15 cellular contexts compared by ENCODE assay signal in genomic region chr19:1837222-1837565, GRCh38. TPM values are rescaled to one million over a fixed set of nuclear protein-coding genes. Genes with fewer than 3 reads are reported as not detected.
DNase-seq lines count a peak whose midpoint lies in the region; ATAC-seq and TF ChIP-seq lines count a peak whose summit lies in the region.
"Had no signal": no experiment of that assay in that cellular context is flagged by ENCODE, and none has a peak within 500 bp of the region (broad histone marks: within the 10 kb centered on the region; RNA-seq: fewer than 3 reads in every experiment).

No MANE protein-coding gene starts in this region.

- peaks cover 7% of the 10 kb centered on the region for H3K36me3 ChIP-seq in HUES6 (ENCODE audit: control insufficient read depth, insufficient read depth, low read length)
- H3K36me3 ChIP-seq in colonic mucosa = no peaks in the 10 kb centered on the region
- H3K36me3 ChIP-seq in trophoblast cell (ENCODE audit: control insufficient read depth in 1 of 2, insufficient read depth in 2 of 2, low read length in 2 of 2) = peaks cover 25 to 27% of the 10 kb centered on the region in 2 experiments

- peak overlapping the region; percentile 43 for H3K18ac ChIP-seq in trophoblast cell (ENCODE audit: low read length)

- peak; percentile 7 for ATAC-seq in activated naive CD8-positive, alpha-beta T cell treated with anti-CD3 and anti-CD28 coated beads, Interleukin-2, amount 10 ng/mL, durations not matched to agents 7 days and 5 days (ENCODE audit: low read depth)
- ATAC-seq in left colon (no peak), GM18907 (IDR thresholded peaks at IDR 0.05; ENCODE audit: unreplicated experiment) (no peak)

- peak overlapping the region; percentile 52 for H3K4ac ChIP-seq in trophoblast cell (ENCODE audit: low read depth, low read length)

- H3K27ac Mint-ChIP-seq in activated naive CD8-positive, alpha-beta T cell treated with anti-CD3 and anti-CD28 coated beads, Interleukin-2, amount 10 ng/mL, durations not matched to agents 7 days and 5 days = no peak overlapping the region
- H3K27ac Mint-ChIP-seq in activated naive CD8-positive, alpha-beta T cell treated with anti-CD3 and anti-CD28 coated beads for 36 hours = no peak overlapping the region

- no peak overlapping the region for H2BK120ac ChIP-seq in trophoblast cell (ENCODE audit: insufficient read depth, low read length, poor library complexity)

- no peaks in the 10 kb centered on the region for H3K27me3 Mint-ChIP-seq in activated naive CD8-positive, alpha-beta T cell treated with anti-CD3 and anti-CD28 coated beads, Interleukin-2, amount 10 ng/mL, durations not matched to agents 7 days and 5 days
- no peaks in the 10 kb centered on the region for H3K27me3 Mint-ChIP-seq in activated naive CD8-positive, alpha-beta T cell treated with anti-CD3 and anti-CD28 coated beads for 36 hours

- H3K79me2 ChIP-seq in trophoblast cell (ENCODE audit: control insufficient read depth, insufficient read depth, low read length, poor library complexity) = peaks cover 9% of the 10 kb centered on the region

- intact Hi-C loops in colonic mucosa (cut with DNase I) = no loop called here
- intact Hi-C loops in left colon (cut with DNase I, micrococcal nuclease) = no loop called here

- H2AFZ ChIP-seq in trophoblast cell (ENCODE audit: insufficient read depth, low read length, poor library complexity) = no peak overlapping the region
- H2AFZ ChIP-seq: PC-9 had no signal

- peaks cover 7% of the 10 kb centered on the region for H3K79me1 ChIP-seq in trophoblast cell (ENCODE audit: low read length)

- TF ChIP-seq CTCF in colonic mucosa (IDR thresholded peaks at IDR 0.05) = no peak

- no peak overlapping the region for H3K14ac ChIP-seq in trophoblast cell (ENCODE audit: low read length)

- H3K36me3 Mint-ChIP-seq in activated naive CD8-positive, alpha-beta T cell treated with anti-CD3 and anti-CD28 coated beads, Interleukin-2, amount 10 ng/mL, durations not matched to agents 7 days and 5 days = no peaks in the 10 kb centered on the region
- peaks cover 2% of the 10 kb centered on the region for H3K36me3 Mint-ChIP-seq in activated naive CD8-positive, alpha-beta T cell treated with anti-CD3 and anti-CD28 coated beads for 36 hours

- DNase-seq in activated naive CD8-positive, alpha-beta T cell treated with anti-CD3 and anti-CD28 coated beads, Interleukin-2, amount 10 ng/mL, durations not matched to agents 7 days and 5 days = no peak
- no peak for DNase-seq in activated naive CD8-positive, alpha-beta T cell treated with anti-CD3 and anti-CD28 coated beads for 36 hours
- DNase-seq in colonic mucosa = no peak
- peak; percentile 92 to 94 for DNase-seq in trophoblast cell
- no peak for DNase-seq in stimulated activated CD8-positive, alpha-beta memory T cell treated with anti-CD3 and anti-CD28 coated beads, Interleukin-4, amount 100 ng/mL, for 48 hours
- no peak for DNase-seq in left colon
- DNase-seq: HCEC 1CT, NCI-H1048, NCI-H146, NCI-H2081 treated with DMSO at 0.1 percent for 48 hours, NCI-H510A treated with DMSO at 0.1 percent for 48 hours had no signal

- no peak overlapping the region for H2BK12ac ChIP-seq in trophoblast cell (ENCODE audit: low read length)

- H3K27ac ChIP-seq in HUES6 (ENCODE audit: low read depth, low read length) (no peak overlapping the region), colonic mucosa (peak overlapping the region; percentile 84), trophoblast cell (ENCODE audit: low read depth, low read length) (peak overlapping the region; percentile 2)
- H3K27ac ChIP-seq: C4-2B, PC-9 had no signal

- no peak overlapping the region for H3K4me2 ChIP-seq in trophoblast cell (ENCODE audit: low read length)
- H3K4me2 ChIP-seq: PC-9 had no signal

- H3K4me3 ChIP-seq in HUES6 (ENCODE audit: low read depth, low read length) = no peak overlapping the region
- no peak overlapping the region for H3K4me3 ChIP-seq in colonic mucosa
- H3K4me3 ChIP-seq in trophoblast cell (ENCODE audit: low read depth, low read length) = no peak overlapping the region
- H3K4me3 ChIP-seq: PC-9 had no signal

- H3K9me3 Mint-ChIP-seq in activated naive CD8-positive, alpha-beta T cell treated with anti-CD3 and anti-CD28 coated beads, Interleukin-2, amount 10 ng/mL, durations not matched to agents 7 days and 5 days = no peaks in the 10 kb centered on the region
- no peaks in the 10 kb centered on the region for H3K9me3 Mint-ChIP-seq in activated naive CD8-positive, alpha-beta T cell treated with anti-CD3 and anti-CD28 coated beads for 36 hours

- no peak overlapping the region for H4K12ac ChIP-seq in trophoblast cell (ENCODE audit: low read depth, low read length)

- peaks cover 8% of the 10 kb centered on the region for H3K4me1 ChIP-seq in HUES6 (ENCODE audit: control insufficient read depth, insufficient read depth, low read length)
- peaks cover 32% of the 10 kb centered on the region for H3K4me1 ChIP-seq in colonic mucosa
- peaks cover 11 to 13% of the 10 kb centered on the region in 2 experiments for H3K4me1 ChIP-seq in trophoblast cell (ENCODE audit: control insufficient read depth in 1 of 2, insufficient read depth in 2 of 2, low read length in 2 of 2)

- H3K23ac ChIP-seq in trophoblast cell (ENCODE audit: low read length) = no peak overlapping the region

- H2BK5ac ChIP-seq in trophoblast cell (ENCODE audit: low read depth, low read length, poor library complexity) = no peak overlapping the region

- H3K4me1 Mint-ChIP-seq in activated naive CD8-positive, alpha-beta T cell treated with anti-CD3 and anti-CD28 coated beads, Interleukin-2, amount 10 ng/mL, durations not matched to agents 7 days and 5 days = peaks cover 1% of the 10 kb centered on the region
- H3K4me1 Mint-ChIP-seq in activated naive CD8-positive, alpha-beta T cell treated with anti-CD3 and anti-CD28 coated beads for 36 hours = peaks cover 14% of the 10 kb centered on the region

- WGBS in trophoblast cell (ENCODE audit: extremely low coverage, insufficient coverage, insufficient read length) = no CpG with 5 or more reads among the region's 11 CpGs

- H4K8ac ChIP-seq in trophoblast cell (ENCODE audit: low read depth, low read length) = no peak overlapping the region

- POLR2A ChIA-PET in activated naive CD8-positive, alpha-beta T cell treated with anti-CD3 and anti-CD28 coated beads, Interleukin-2, amount 10 ng/mL, durations not matched to agents 7 days and 5 days (lab: Charles Lee) = interaction anchor here (1.1 to 1.3 kb wide), 2 partner anchors 10 to 18 kb away, joined by 3 to 5 read pairs; no protein-coding TSS in a partner anchor

- no peak overlapping the region for H3K4me3 Mint-ChIP-seq in activated naive CD8-positive, alpha-beta T cell treated with anti-CD3 and anti-CD28 coated beads, Interleukin-2, amount 10 ng/mL, durations not matched to agents 7 days and 5 days
- no peak overlapping the region for H3K4me3 Mint-ChIP-seq in activated naive CD8-positive, alpha-beta T cell treated with anti-CD3 and anti-CD28 coated beads for 36 hours

- H4K91ac ChIP-seq in trophoblast cell (ENCODE audit: low read depth, low read length) = peak overlapping the region; percentile 15

- H3K9ac ChIP-seq in HUES6 (ENCODE audit: low read length) (peak overlapping the region; percentile 2), colonic mucosa (ENCODE audit: low read depth in 2 of 2, low read length in 2 of 2) (no peak overlapping the region), trophoblast cell (ENCODE audit: low read length) (no peak overlapping the region)

- H2AK5ac ChIP-seq in trophoblast cell (ENCODE audit: low read length) = no peak overlapping the region

- H3K27me3 ChIP-seq in HUES6 (ENCODE audit: control insufficient read depth, insufficient read depth, low read length) (no peaks in the 10 kb centered on the region), colonic mucosa (no peaks in the 10 kb centered on the region), trophoblast cell (ENCODE audit: insufficient read depth, low read length) (no peaks in the 10 kb centered on the region)

- H3K9me3 ChIP-seq in HUES6 (ENCODE audit: control insufficient read depth, insufficient read depth, low read depth, low read length) (no peaks in the 10 kb centered on the region), colonic mucosa (no peaks in the 10 kb centered on the region), trophoblast cell (ENCODE audit: insufficient read depth, low read depth, low read length) (no peaks in the 10 kb centered on the region)

RNA-seq across cellular contexts. Expression of gene REXO1, which starts 11.1 kb away (rescaled TPM):
- total RNA-seq in activated naive CD8-positive, alpha-beta T cell treated with anti-CD3 and anti-CD28 coated beads, Interleukin-2, amount 10 ng/mL, durations not matched to agents 7 days and 5 days = 10 to 100 TPM; 57.9 to 60.4 TPM
- 10 to 100 TPM; 53.1 to 54.2 TPM for total RNA-seq in activated naive CD8-positive, alpha-beta T cell treated with anti-CD3 and anti-CD28 coated beads for 36 hours
- total RNA-seq in colonic mucosa (10 to 100 TPM; 42.0 to 51.7 TPM), left colon (10 to 100 TPM; 41.9 to 43.0 TPM)
- polyA plus RNA-seq in trophoblast cell (2013) = 24.5 and 26.8 TPM in 2 replicates

RNA-seq across cellular contexts. Expression of gene ATP8B3, which starts 25.1 kb away (rescaled TPM):
- total RNA-seq in activated naive CD8-positive, alpha-beta T cell treated with anti-CD3 and anti-CD28 coated beads, Interleukin-2, amount 10 ng/mL, durations not matched to agents 7 days and 5 days = 10 to 100 TPM; 17.0 to 18.6 TPM
- 1 to 10 TPM; 2.3 to 2.7 TPM for total RNA-seq in activated naive CD8-positive, alpha-beta T cell treated with anti-CD3 and anti-CD28 coated beads for 36 hours
- total RNA-seq in colonic mucosa (under 1 TPM; 0.15 to 0.42 TPM), left colon (under 1 TPM; 0.52 to 0.84 TPM)
- 0.94 and 0.97 TPM in 2 replicates for polyA plus RNA-seq in trophoblast cell (2013)

RNA-seq across cellular contexts. Expression of gene KLF16, which starts 26.2 kb away (rescaled TPM):
- total RNA-seq in activated naive CD8-positive, alpha-beta T cell treated with anti-CD3 and anti-CD28 coated beads, Interleukin-2, amount 10 ng/mL, durations not matched to agents 7 days and 5 days = 10 to 100 TPM; 21.5 to 21.8 TPM
- 10 to 100 TPM; 37.9 to 39.0 TPM for total RNA-seq in activated naive CD8-positive, alpha-beta T cell treated with anti-CD3 and anti-CD28 coated beads for 36 hours
- total RNA-seq in colonic mucosa (10 to 100 TPM; 31.1 to 34.8 TPM), left colon (10 to 100 TPM; 30.6 to 35.9 TPM)
- 18.5 and 21.1 TPM in 2 replicates for polyA plus RNA-seq in trophoblast cell (2013)

RNA-seq across cellular contexts. Expression of gene ABHD17A, which starts 48.1 kb away (rescaled TPM):
- 100 to 1,000 TPM; 185 to 194 TPM for total RNA-seq in activated naive CD8-positive, alpha-beta T cell treated with anti-CD3 and anti-CD28 coated beads, Interleukin-2, amount 10 ng/mL, durations not matched to agents 7 days and 5 days
- 100 to 1,000 TPM in 1 of 2 experiments, 10 to 100 TPM in 1; 98.7 to 106 TPM for total RNA-seq in activated naive CD8-positive, alpha-beta T cell treated with anti-CD3 and anti-CD28 coated beads for 36 hours
- total RNA-seq in colonic mucosa (10 to 100 TPM; 53.3 to 78.5 TPM), left colon (10 to 100 TPM; 61.5 to 63.5 TPM)
- polyA plus RNA-seq in trophoblast cell (2013) = 55.3 and 58.0 TPM in 2 replicates

Comparison
In these comparisons a context has a peak if more than half of its experiments do, and no peak if none do; other contexts are left out.
1. RNA of gene ATP8B3, which starts 25.1 kb away (total RNA-seq): 17.0 to 18.6 TPM in activated naive CD8-positive, alpha-beta T cell treated with anti-CD3 and anti-CD28 coated beads, Interleukin-2, amount 10 ng/mL, durations not matched to agents 7 days and 5 days; 2.3 to 2.7 TPM in activated naive CD8-positive, alpha-beta T cell treated with anti-CD3 and anti-CD28 coated beads for 36 hours, 0.52 to 0.84 TPM in left colon and 0.15 to 0.42 TPM in colonic mucosa; every median in the first group is over 4 times any median in the second.
2. DNase-seq: peak in trophoblast cell (2 of 2); none in activated naive CD8-positive, alpha-beta T cell treated with anti-CD3 and anti-CD28 coated beads, Interleukin-2, amount 10 ng/mL, durations not matched to agents 7 days and 5 days (single experiment), activated naive CD8-positive, alpha-beta T cell treated with anti-CD3 and anti-CD28 coated beads for 36 hours (single experiment), colonic mucosa (single experiment), stimulated activated CD8-positive, alpha-beta memory T cell treated with anti-CD3 and anti-CD28 coated beads, Interleukin-4, amount 100 ng/mL, for 48 hours (single experiment) and left colon (0 of 2).